ENCODE assay signal across 8 cellular contexts in genomic region chr1:23376890-23377811, GRCh38. TPM values are rescaled to one million over a fixed set of nuclear protein-coding genes. Genes with fewer than 3 reads are reported as not detected.
DNase-seq lines count a peak whose midpoint lies in the region; FAIRE-seq and TF ChIP-seq lines count a peak whose summit lies in the region.

No MANE protein-coding gene starts in this region.

- no peak overlapping the region for H3K4me3 Mint-ChIP-seq in immature natural killer cell

- DNase-seq in HAP-1 (ENCODE audit: low spot score in 2 of 2) (peak; percentile 86 to 98), left ventricle myocardium inferior (peak; percentile 54), stomach (no peak), superior temporal gyrus (ENCODE audit: extremely low spot score) (no peak), immature natural killer cell (no peak)
- DNase-seq in activated naive CD4-positive, alpha-beta T cell (lab: John Stamatoyannopoulos, UW): no peak
- no peak for DNase-seq in activated CD8-positive, alpha-beta memory T cell treated with anti-CD3 and anti-CD28 coated beads, Interleukin-2, amount 50 U/mL, for 4 hours

- H3K9me3 Mint-ChIP-seq in immature natural killer cell: no peaks in the 10 kb centered on the region

- intact Hi-C loops in left ventricle myocardium inferior (cut with micrococcal nuclease) (no loop called here), stomach (cut with DNase I; ENCODE audit: low total_unique reads) (no loop called here)

- in situ Hi-C loops in HAP-1 (cut with MboI; ENCODE audit: low sequenced_read_pairs): no loop called here

- FAIRE-seq in TTC549 (lab: Jason Lieb, UNC): peak; percentile 46

- H3K27me3 Mint-ChIP-seq in immature natural killer cell (ENCODE audit: low read depth in 3 of 3): peaks cover 0 to 4% (median 1%) of the 10 kb centered on the region in 3 donors

- TF ChIP-seq EP300 in stomach (IDR thresholded peaks at IDR 0.05): no peak

- H3K27me3 ChIP-seq in HAP-1 (ENCODE audit: low read depth) (no peaks in the 10 kb centered on the region), left ventricle myocardium inferior (ENCODE audit: low read depth) (no peaks in the 10 kb centered on the region), stomach (no peaks in the 10 kb centered on the region)

- peaks cover under 1% of the 10 kb centered on the region; the same call in 1 of the 2 replicates for H3K9me3 ChIP-seq in HAP-1
- H3K9me3 ChIP-seq in left ventricle myocardium inferior (replicated peaks): no peaks in the 10 kb centered on the region
- no peaks in the 10 kb centered on the region for H3K9me3 ChIP-seq in stomach

- H3K4me1 ChIP-seq in HAP-1 (peaks cover 19% of the 10 kb centered on the region), left ventricle myocardium inferior (peaks cover 18% of the 10 kb centered on the region), stomach (peaks cover 6 to 25% (median 18%) of the 10 kb centered on the region in 4 donors)

- no peaks in the 10 kb centered on the region for H3K36me3 Mint-ChIP-seq in immature natural killer cell

- WGBS in stomach, 5 donors: 51 to 68% (median 60%) methylated on average over 19 of the region's 19 CpGs

- no peak overlapping the region for H3K27ac Mint-ChIP-seq in immature natural killer cell

- H3K27ac ChIP-seq in left ventricle myocardium inferior (replicated peaks) (peak overlapping the region; percentile 71), stomach (peak overlapping the region in 4 of 5 donors; percentile 55 to 71 (median 63))

- no peaks in the 10 kb centered on the region for H3K4me1 Mint-ChIP-seq in immature natural killer cell

- H3K36me3 ChIP-seq in HAP-1 (replicated peaks): no peaks in the 10 kb centered on the region
- H3K36me3 ChIP-seq in left ventricle myocardium inferior: no peaks in the 10 kb centered on the region
- H3K36me3 ChIP-seq in stomach: peaks cover 0 to 18% (median 13%) of the 10 kb centered on the region in 4 donors

- TF ChIP-seq POLR2A in stomach (IDR thresholded peaks at IDR 0.05): no peak

- TF ChIP-seq CTCF in left ventricle myocardium inferior (IDR thresholded peaks at IDR 0.05; ENCODE audit: borderline replicate concordance) (no peak), stomach (IDR thresholded peaks at IDR 0.05) (no peak)

- H3K4me3 ChIP-seq in HAP-1 (no peak overlapping the region), left ventricle myocardium inferior (no peak overlapping the region), stomach (no peak overlapping the region)

RNA-seq across cellular contexts. Expression of gene ZNF436, which starts 7.5 kb away (rescaled TPM):
- total RNA-seq in left ventricle myocardium inferior (11.8 TPM), stomach (10 to 100 TPM in 3 of 5 donors, 1 to 10 TPM in 2; 7.0 to 29.9 (median 17.1) TPM)
- polyA plus RNA-seq in stomach (10 to 100 TPM in 1 of 3 donors, 1 to 10 TPM in 2; 3.1 to 11.4 (median 6.6) TPM), immature natural killer cell (1 to 10 TPM in 1 of 3 donors, under 1 TPM in 1, not detected in 1; 0.60 to 5.4 TPM)

RNA-seq across cellular contexts. Expression of gene HNRNPR, which starts 33.1 kb away (rescaled TPM):
- total RNA-seq in left ventricle myocardium inferior (54.6 TPM), stomach (100 to 1,000 TPM in 1 of 5 donors, 10 to 100 TPM in 4; 27.8 to 182 (median 41.5) TPM)
- polyA plus RNA-seq in stomach (10 to 100 TPM; 54.9 to 77.0 (median 58.8) TPM), immature natural killer cell (100 to 1,000 TPM; 133 to 212 (median 158) TPM)

RNA-seq across cellular contexts. Expression of gene TCEA3, which starts 47.4 kb away (rescaled TPM):
- total RNA-seq in left ventricle myocardium inferior: 78.6 TPM
- total RNA-seq in stomach: 100 to 1,000 TPM in 2 of 5 donors, 10 to 100 TPM in 3; 44.9 to 155 (median 91.1) TPM
- polyA plus RNA-seq in stomach: 100 to 1,000 TPM in 1 of 3 donors, 10 to 100 TPM in 2; 44.1 to 133 (median 75.6) TPM
- polyA plus RNA-seq in immature natural killer cell: 1 to 10 TPM in 2 of 3 donors, under 1 TPM in 1; 0.71 to 2.4 (median 1.1) TPM

Comparison
In these comparisons a context has a peak if more than half of its experiments do, and no peak if none do; other contexts are left out.
1. DNase-seq: peak in HAP-1 (2 of 2) and left ventricle myocardium inferior (single experiment); none in stomach (single experiment), superior temporal gyrus (single experiment), activated naive CD4-positive, alpha-beta T cell (0 of 4), immature natural killer cell (0 of 3) and activated CD8-positive, alpha-beta memory T cell treated with anti-CD3 and anti-CD28 coated beads, Interleukin-2, amount 50 U/mL, for 4 hours (single experiment).